17 cellular contexts compared by ENCODE assay signal in genomic region chr12:53198470-53199110, GRCh38. TPM values are rescaled to one million over a fixed set of nuclear protein-coding genes. Genes with fewer than 3 reads are reported as not detected.
DNase-seq lines count a peak whose midpoint lies in the region; ATAC-seq, FAIRE-seq and TF ChIP-seq lines count a peak whose summit lies in the region.
"Had no signal": no experiment of that assay in that cellular context is flagged by ENCODE, and none has a peak within 500 bp of the region (broad histone marks: within the 10 kb centered on the region; RNA-seq: fewer than 3 reads in every experiment).

No MANE protein-coding gene starts in this region.

- POLR2A ChIA-PET in A549 (lab: Yijun Ruan, JAX) (interaction anchor here (2.1 to 2.8 kb wide), 3 partner anchors 18 to 120 kb away, joined by 8 to 13 read pairs (median 12); partner anchors contain the start of genes CSAD, PFDN5, SPRYD3 and ZNF740), PC-9 (lab: Charles Lee; ENCODE audit: unreplicated experiment) (interaction anchor here (0.6 to 0.7 kb wide), 2 partner anchors 8 to 459 kb away, joined by 3 to 11 read pairs; no protein-coding TSS in a partner anchor)
- POLR2A ChIA-PET in CD8-positive, alpha-beta T cell (lab: Charles Lee): interaction anchor here (1.0 to 5.1 kb wide), 8 partner anchors 10 to 97 kb away, joined by 4 to 32 read pairs (median 6); partner anchors contain the start of genes CSAD, ITGB7, PFDN5 and ZNF740

- H3K27ac ChIP-seq in A549: no peak overlapping the region; a peak in 2 of 6 replicates
- peak overlapping the region; percentile 39 for H3K27ac ChIP-seq in CD8-positive, alpha-beta T cell (ENCODE audit: low read depth, low read length)
- peak overlapping the region; percentile 96 for H3K27ac ChIP-seq in SU-DHL-6 (ENCODE audit: low read depth, low read length)
- no peak overlapping the region for H3K27ac ChIP-seq in PC-9
- H3K27ac ChIP-seq: dorsolateral prefrontal cortex, left ventricle myocardium inferior, uterus had no signal

- H3K9me3 ChIP-seq in A549: no peaks in the 10 kb centered on the region
- H3K9me3 ChIP-seq in CD8-positive, alpha-beta T cell (ENCODE audit: low read length): no peaks in the 10 kb centered on the region
- H3K9me3 ChIP-seq in SU-DHL-6 (ENCODE audit: insufficient read depth, low read length): no peaks in the 10 kb centered on the region
- H3K9me3 ChIP-seq in PC-9 (ENCODE audit: insufficient read depth, low read depth): no peaks in the 10 kb centered on the region
- H3K9me3 ChIP-seq: left ventricle myocardium inferior, uterus had no signal

- no peak overlapping the region for H3K4me3 ChIP-seq in A549
- H3K4me3 ChIP-seq in CD8-positive, alpha-beta T cell (ENCODE audit: low read depth, low read length): peak overlapping the region; percentile 20
- H3K4me3 ChIP-seq in SU-DHL-6 (ENCODE audit: insufficient read depth, low read length, poor library complexity, severe bottlenecking): no peak overlapping the region
- no peak overlapping the region for H3K4me3 ChIP-seq in PC-9

- no peak for TF ChIP-seq POLR2A in A549 (IDR thresholded peaks at IDR 0.05; ENCODE audit: low read length)

- H3K79me2 ChIP-seq in SU-DHL-6 (ENCODE audit: insufficient read depth, low read length) (peaks cover 20% of the 10 kb centered on the region), PC-9 (ENCODE audit: low read depth) (no peaks in the 10 kb centered on the region)

- no peaks in the 10 kb centered on the region for H4K20me1 ChIP-seq in SU-DHL-6 (ENCODE audit: low read depth, low read length)
- no peaks in the 10 kb centered on the region for H4K20me1 ChIP-seq in PC-9 (ENCODE audit: insufficient read depth)

- H3K27me3 Mint-ChIP-seq in CD8-positive, alpha-beta T cell (ENCODE audit: low read depth): no peaks in the 10 kb centered on the region
- no peaks in the 10 kb centered on the region for H3K27me3 Mint-ChIP-seq in activated naive CD8-positive, alpha-beta T cell treated with anti-CD3 and anti-CD28 coated beads, Interleukin-2, amount 50 U/mL, for 24 hours

- no peaks in the 10 kb centered on the region for H3K9me3 Mint-ChIP-seq in CD8-positive, alpha-beta T cell
- no peaks in the 10 kb centered on the region for H3K9me3 Mint-ChIP-seq in activated naive CD8-positive, alpha-beta T cell treated with anti-CD3 and anti-CD28 coated beads, Interleukin-2, amount 50 U/mL, for 24 hours
- H3K9me3 Mint-ChIP-seq: nephron had no signal

- peak overlapping the region; percentile 27 for H3K9ac ChIP-seq in SU-DHL-6 (ENCODE audit: low read length)

- peaks cover 66% of the 10 kb centered on the region for H3K36me3 Mint-ChIP-seq in CD8-positive, alpha-beta T cell
- H3K36me3 Mint-ChIP-seq in activated naive CD8-positive, alpha-beta T cell treated with anti-CD3 and anti-CD28 coated beads, Interleukin-2, amount 50 U/mL, for 24 hours (ENCODE audit: low read depth): peaks cover 40% of the 10 kb centered on the region

- intact Hi-C loops in CD8-positive, alpha-beta T cell (cut with DNase I, micrococcal nuclease): loop anchor here in 1 of 2 experiments (1.0 to 2.0 kb wide), 2 partner anchors 9 to 18 kb away; partner anchors contain the start of genes CSAD, ITGB7 and ZNF740
- intact Hi-C loops in PC-9 (cut with micrococcal nuclease; ENCODE audit: unreplicated experiment): no loop called here

- ATAC-seq in A549: no peak
- peak; percentile 68 for ATAC-seq in CD8-positive, alpha-beta T cell
- ATAC-seq in activated naive CD8-positive, alpha-beta T cell treated with anti-CD3 and anti-CD28 coated beads, Interleukin-2, amount 50 U/mL, for 24 hours: no peak
- ATAC-seq in GM18502 (IDR thresholded peaks at IDR 0.05; ENCODE audit: poor library complexity, unreplicated experiment): no peak

- TF ChIP-seq CTCF in A549 (IDR thresholded peaks at IDR 0.05): no peak
- no peak for TF ChIP-seq CTCF in CD8-positive, alpha-beta T cell (IDR thresholded peaks at IDR 0.05)
- no peak for TF ChIP-seq CTCF in SU-DHL-6 (IDR thresholded peaks at IDR 0.05; ENCODE audit: insufficient read depth, low read length, poor library complexity, severe bottlenecking)
- TF ChIP-seq CTCF in GM10266 (IDR thresholded peaks at IDR 0.05; ENCODE audit: control insufficient read depth, insufficient read depth, low read depth, missing control alignments): no peak
- no peak for TF ChIP-seq CTCF in PC-9 (conservative IDR thresholded peaks at IDR 0.05)

- H3K9me2 ChIP-seq in SU-DHL-6 (replicated peaks; ENCODE audit: insufficient read depth, low read length) (no peaks in the 10 kb centered on the region), PC-9 (ENCODE audit: insufficient read depth) (no peaks in the 10 kb centered on the region)

- CTCF ChIA-PET in A549 (lab: Yijun Ruan, JAX) (interaction anchor here (0.6 to 36.2 kb wide), 26 partner anchors 13 to 222 kb away, joined by 3 to 1046 read pairs (median 6); partner anchors contain the start of genes AAAS, CSAD, ESPL1 and IGFBP6), PC-9 (lab: Charles Lee) (interaction anchor here (0.6 kb wide), 1 partner anchor 133 kb away, joined by 3 read pairs; no protein-coding TSS in a partner anchor)
- CTCF ChIA-PET in CD8-positive, alpha-beta T cell (lab: Charles Lee): interaction anchor here (0.7 to 4.0 kb wide), 19 partner anchors 8 to 132 kb away, joined by 3 to 39 read pairs (median 5); partner anchors contain the start of genes AAAS and ESPL1

- peak overlapping the region; percentile 84; the same call in 1 of the 3 replicates for H3K4me2 ChIP-seq in A549
- H3K4me2 ChIP-seq in SU-DHL-6 (ENCODE audit: low read depth, low read length, poor library complexity, severe bottlenecking): peak overlapping the region; percentile 46
- H3K4me2 ChIP-seq in PC-9: no peak overlapping the region

- no peaks in the 10 kb centered on the region for H3K27me3 ChIP-seq in CD8-positive, alpha-beta T cell (ENCODE audit: insufficient read depth, low read length)
- no peaks in the 10 kb centered on the region for H3K27me3 ChIP-seq in SU-DHL-6 (ENCODE audit: low read length)
- H3K27me3 ChIP-seq in PC-9 (ENCODE audit: insufficient read depth, low read depth): no peaks in the 10 kb centered on the region
- H3K27me3 ChIP-seq: uterus had no signal

- no TSS peak for BruUV-seq in PC-9 (replicated peaks; lab: Mats Ljungman, UMichigan)

- H3K4me1 ChIP-seq in A549: peaks cover 26% of the 10 kb centered on the region
- peaks cover 71% of the 10 kb centered on the region for H3K4me1 ChIP-seq in CD8-positive, alpha-beta T cell (ENCODE audit: insufficient read depth, low read length)
- peaks cover 10% of the 10 kb centered on the region for H3K4me1 ChIP-seq in PC-9 (replicated peaks; ENCODE audit: insufficient read depth)

- TF ChIP-seq RAD21 in A549 (conservative IDR thresholded peaks at IDR 0.05 in 1 of 2, IDR thresholded peaks at IDR 0.05 in 1 of 2): no peak

- no peak for DNase-seq in A549 (ENCODE audit: low read depth in 1 of 2, low spot score in 1 of 2)
- peak in 2 of 7 experiments; percentile 54 to 65 for DNase-seq in CD8-positive, alpha-beta T cell
- no peak for DNase-seq in activated naive CD8-positive, alpha-beta T cell treated with anti-CD3 and anti-CD28 coated beads, Interleukin-2, amount 50 U/mL, for 24 hours
- no peak for DNase-seq in GM10266 (ENCODE audit: extremely low spot score)
- DNase-seq in stimulated activated CD8-positive, alpha-beta memory T cell treated with anti-CD3 and anti-CD28 coated beads, Interleukin-4, amount 100 ng/mL, for 48 hours: no peak
- no peak for DNase-seq in PC-9
- DNase-seq: dorsolateral prefrontal cortex; left ventricle myocardium inferior; NCI-H526 treated with DMSO at 0.1 percent for 48 hours; stimulated activated CD4-positive, alpha-beta T cell treated with anti-CD3 and anti-CD28 coated beads, Interleukin-2, amount 100 ng/mL, for 24 hours; uterus had no signal

- peaks cover 45% of the 10 kb centered on the region for H3K36me3 ChIP-seq in CD8-positive, alpha-beta T cell (ENCODE audit: insufficient read depth, low read length)
- H3K36me3 ChIP-seq in SU-DHL-6 (ENCODE audit: low read length) (no peaks in the 10 kb centered on the region; the same call in 1 of the 2 replicates), PC-9 (ENCODE audit: low read depth) (no peaks in the 10 kb centered on the region)
- H3K36me3 ChIP-seq: left ventricle myocardium inferior, uterus had no signal

- TF ChIP-seq EP300 in A549 (IDR thresholded peaks at IDR 0.05): no peak

- H3K4me1 Mint-ChIP-seq in CD8-positive, alpha-beta T cell (ENCODE audit: low read depth): peaks cover 58% of the 10 kb centered on the region
- H3K4me1 Mint-ChIP-seq in activated naive CD8-positive, alpha-beta T cell treated with anti-CD3 and anti-CD28 coated beads, Interleukin-2, amount 50 U/mL, for 24 hours: peaks cover 58% of the 10 kb centered on the region
- H3K4me1 Mint-ChIP-seq: nephron had no signal

- 92% methylated on average over 6 of the region's 6 CpGs for WGBS in A549 (ENCODE audit: missing lambda C conversion rate)

- no peak for FAIRE-seq in A549 (lab: Jason Lieb, UNC)
- FAIRE-seq: G401.6, H1, RCC 7860 had no signal

- H2AFZ ChIP-seq in SU-DHL-6 (ENCODE audit: low read depth, low read length, severe bottlenecking): no peak overlapping the region
- H2AFZ ChIP-seq in PC-9: no peak overlapping the region

- H3K27ac Mint-ChIP-seq in CD8-positive, alpha-beta T cell: peak overlapping the region; percentile 94
- H3K27ac Mint-ChIP-seq in activated naive CD8-positive, alpha-beta T cell treated with anti-CD3 and anti-CD28 coated beads, Interleukin-2, amount 50 U/mL, for 24 hours: peak overlapping the region; percentile 32
- H3K27ac Mint-ChIP-seq: nephron had no signal

- peak overlapping the region; percentile 66 for H3K4me3 Mint-ChIP-seq in CD8-positive, alpha-beta T cell
- peak overlapping the region; percentile 3 for H3K4me3 Mint-ChIP-seq in activated naive CD8-positive, alpha-beta T cell treated with anti-CD3 and anti-CD28 coated beads, Interleukin-2, amount 50 U/mL, for 24 hours
- H3K4me3 Mint-ChIP-seq: nephron had no signal

- H3F3A ChIP-seq in SU-DHL-6 (ENCODE audit: insufficient read depth): peaks cover 46% of the 10 kb centered on the region
- peaks cover 5% of the 10 kb centered on the region; the same call in 1 of the 2 replicates for H3F3A ChIP-seq in PC-9 (ENCODE audit: insufficient read depth, low read depth)

RNA-seq across cellular contexts. Expression of gene ITGB7, which starts 8.5 kb away (rescaled TPM):
- 0.56 and 0.71 TPM in 2 replicates for polyA plus RNA-seq in A549 (2011; rRNA removed)
- polyA plus RNA-seq in A549 (2012; cell fraction: cytosol; rRNA removed): 0.69 and 1.3 TPM in 2 replicates
- 2.9 TPM in 2 replicates for polyA plus RNA-seq in A549 (2012; cell fraction: nucleus; rRNA removed)
- 0.54 to 0.66 TPM (median 0.64 TPM) in 3 replicates for polyA plus RNA-seq in A549 (2017; fragmentation: RNase III; extraction: RNeasy Plus Mini Kit Qiagen cat#74134 plus additional on column Dnase treatment)
- polyA minus RNA-seq in A549 (2011; rRNA and poly(A)+ RNA removed): 1.3 and 1.7 TPM in 2 replicates
- total RNA-seq in CD8-positive, alpha-beta T cell: 100 to 1,000 TPM; 107 to 108 TPM
- total RNA-seq in PC-9 (2021): 2.4 and 3.3 TPM in 2 replicates

RNA-seq across cellular contexts. Expression of gene CSAD, which starts 17.9 kb away (rescaled TPM):
- polyA plus RNA-seq in A549 (2011; rRNA removed) (16.5 and 19.2 TPM in 2 replicates), A549 (2017; fragmentation: RNase III; extraction: RNeasy Plus Mini Kit Qiagen cat#74134 plus additional on column Dnase treatment) (14.0 to 16.4 TPM (median 14.5 TPM) in 3 replicates)
- polyA plus RNA-seq in A549 (2012; cell fraction: cytosol; rRNA removed): 15.0 and 17.1 TPM in 2 replicates
- polyA plus RNA-seq in A549 (2012; cell fraction: nucleus; rRNA removed): 140 and 167 TPM in 2 replicates
- 8.2 and 12.5 TPM in 2 replicates for polyA minus RNA-seq in A549 (2011; rRNA and poly(A)+ RNA removed)
- 10 to 100 TPM; 28.0 to 29.6 TPM for total RNA-seq in CD8-positive, alpha-beta T cell
- total RNA-seq in PC-9 (2021): 33.1 and 49.0 TPM in 2 replicates

RNA-seq across cellular contexts. Expression of gene ZNF740, which starts 18.1 kb away (rescaled TPM):
- polyA plus RNA-seq in A549 (2011; rRNA removed): 28.8 and 32.9 TPM in 2 replicates
- polyA plus RNA-seq in A549 (2012; cell fraction: cytosol; rRNA removed): 6.5 and 8.4 TPM in 2 replicates
- polyA plus RNA-seq in A549 (2012; cell fraction: nucleus; rRNA removed): 11.2 and 17.4 TPM in 2 replicates
- polyA plus RNA-seq in A549 (2017; fragmentation: RNase III; extraction: RNeasy Plus Mini Kit Qiagen cat#74134 plus additional on column Dnase treatment): 12.1 to 15.6 TPM (median 15.1 TPM) in 3 replicates
- 44.9 and 53.6 TPM in 2 replicates for polyA minus RNA-seq in A549 (2011; rRNA and poly(A)+ RNA removed)
- total RNA-seq in CD8-positive, alpha-beta T cell: 10 to 100 TPM; 24.8 to 24.9 TPM
- total RNA-seq in PC-9 (2021): 48.3 and 65.8 TPM in 2 replicates

RNA-seq across cellular contexts. Expression of gene RARG, which starts 33.4 kb away (rescaled TPM):
- polyA plus RNA-seq in A549 (2011; rRNA removed) (15.6 and 19.0 TPM in 2 replicates), A549 (2017; fragmentation: RNase III; extraction: RNeasy Plus Mini Kit Qiagen cat#74134 plus additional on column Dnase treatment) (16.4 to 17.7 TPM (median 17.2 TPM) in 3 replicates)
- 31.6 and 42.1 TPM in 2 replicates for polyA plus RNA-seq in A549 (2012; cell fraction: cytosol; rRNA removed)
- polyA plus RNA-seq in A549 (2012; cell fraction: nucleus; rRNA removed): 50.0 and 54.4 TPM in 2 replicates
- polyA minus RNA-seq in A549 (2011; rRNA and poly(A)+ RNA removed): 23.8 and 24.1 TPM in 2 replicates
- 10 to 100 TPM; 16.1 to 16.5 TPM for total RNA-seq in CD8-positive, alpha-beta T cell
- 118 and 124 TPM in 2 replicates for total RNA-seq in PC-9 (2021)

Comparison
In these comparisons a context has a peak if more than half of its experiments do, and no peak if none do; other contexts are left out.
1. H3K27ac ChIP-seq: peak in CD8-positive, alpha-beta T cell (single experiment) and SU-DHL-6 (single experiment); none in A549 (0 of 2) and PC-9 (single experiment).
2. RNA of gene ITGB7, which starts 8.5 kb away (total RNA-seq): 107 to 108 TPM in CD8-positive, alpha-beta T cell; 2.4 to 3.3 TPM in PC-9; every median in the first group is over 10 times any median in the second.